In genomic region chr7:32728412-32729334, GRCh38 we compare ENCODE assay signal across 8 cellular contexts.
DNase-seq lines count a peak whose midpoint lies in the region; ATAC-seq and TF ChIP-seq lines count a peak whose summit lies in the region.
"Not testable (repeated sequence)": the region's sequence is repeated elsewhere in the genome, so short reads cannot be mapped to it uniquely, and the experiment has no call there.

No MANE protein-coding gene starts in this region.

- peak overlapping the region; percentile 16 to 86 (median 78) for H3K4me3 Mint-ChIP-seq in naive thymus-derived CD4-positive, alpha-beta T cell

- peak overlapping the region in 1 of 9 donors; percentile 41 for H3K27ac Mint-ChIP-seq in naive thymus-derived CD4-positive, alpha-beta T cell

- peak; percentile 70 for DNase-seq in EH (ENCODE audit: low read depth)
- DNase-seq in H4 (ENCODE audit: low spot score): peak; percentile 72
- peak; percentile 39 for DNase-seq in RWPE1 (ENCODE audit: low spot score)
- DNase-seq in activated gamma-delta T cell (lab: John Stamatoyannopoulos, UW): peak; percentile 24
- peak; percentile 48 for DNase-seq in fibroblast of the aortic adventitia (ENCODE audit: low read depth)
- peak in 8 of 9 donors; percentile 11 to 56 (median 26) for DNase-seq in naive thymus-derived CD4-positive, alpha-beta T cell
- DNase-seq in stomach: peak; percentile 71

- not testable (repeated sequence) for H3K9me3 ChIP-seq in naive thymus-derived CD4-positive, alpha-beta T cell (ENCODE audit: control insufficient read depth in 2 of 3, low read length in 3 of 3); stomach

- not testable (repeated sequence) for H3K36me3 ChIP-seq in KMS-11 (ENCODE audit: insufficient read depth); naive thymus-derived CD4-positive, alpha-beta T cell (ENCODE audit: control insufficient read depth in 2 of 3, insufficient read depth in 3 of 3, low read length in 3 of 3); stomach

- peaks cover 26% of the 10 kb centered on the region for H3K79me2 ChIP-seq in KMS-11 (ENCODE audit: insufficient read depth, low read depth)

- peaks cover 40% of the 10 kb centered on the region for H3K4me1 ChIP-seq in KMS-11 (ENCODE audit: low read depth, poor library complexity, severe bottlenecking)
- not testable (repeated sequence) for H3K4me1 ChIP-seq in naive thymus-derived CD4-positive, alpha-beta T cell (ENCODE audit: control insufficient read depth in 2 of 2, insufficient read depth in 2 of 2, low read length in 2 of 2)
- peaks cover 0 to 12% (median 11%) of the 10 kb centered on the region in 4 donors for H3K4me1 ChIP-seq in stomach

- H3K27ac ChIP-seq in KMS-11: peak overlapping the region; percentile 78
- peak overlapping the region; percentile 86 for H3K27ac ChIP-seq in RWPE1
- not testable (repeated sequence) for H3K27ac ChIP-seq in naive thymus-derived CD4-positive, alpha-beta T cell (ENCODE audit: low read depth, low read length)
- peak overlapping the region; percentile 89 to 93 (median 91) for H3K27ac ChIP-seq in stomach

- WGBS in stomach, 5 donors: 0 to 2% (median 0%) methylated on average over 9 to 108 of the region's 111 CpGs

- POLR2A ChIA-PET in RWPE1 (lab: Yijun Ruan, JAX; ENCODE audit: low non-redundant PET); naive thymus-derived CD4-positive, alpha-beta T cell (lab: Charles Lee): not testable (repeated sequence)

- ATAC-seq in naive thymus-derived CD4-positive, alpha-beta T cell: peak; percentile 77

- TF ChIP-seq CTCF in KMS-11 (conservative IDR thresholded peaks at IDR 0.05; ENCODE audit: low read depth, low read length); RWPE1 (conservative IDR thresholded peaks at IDR 0.05; ENCODE audit: low read depth); fibroblast of the aortic adventitia (IDR thresholded peaks at IDR 0.05; ENCODE audit: insufficient read depth, low read length); stomach (IDR thresholded peaks at IDR 0.05): not testable (repeated sequence)

- intact Hi-C loops in naive thymus-derived CD4-positive, alpha-beta T cell (cut with micrococcal nuclease); stomach (cut with DNase I; ENCODE audit: low total_unique reads): not testable (repeated sequence)

- peaks cover 0 to 46% (median 14%) of the 10 kb centered on the region in 5 donors for H3K27me3 Mint-ChIP-seq in naive thymus-derived CD4-positive, alpha-beta T cell

- peak overlapping the region; percentile 66; the same call in 1 of the 2 replicates for H3K9ac ChIP-seq in KMS-11

- CTCF ChIA-PET in RWPE1 (lab: Yijun Ruan, JAX); naive thymus-derived CD4-positive, alpha-beta T cell (lab: Charles Lee): not testable (repeated sequence)

- not testable (repeated sequence) for H3K4me3 ChIP-seq in KMS-11 (IDR thresholded peaks at IDR 0.05; ENCODE audit: insufficient read depth, low read depth, low read length); naive thymus-derived CD4-positive, alpha-beta T cell (ENCODE audit: low read length)
- H3K4me3 ChIP-seq in fibroblast of the aortic adventitia (ENCODE audit: low read depth, low read length) (peak overlapping the region; percentile 74), stomach (peak overlapping the region; percentile 64 to 88 (median 78))

- TF ChIP-seq EP300 in stomach (IDR thresholded peaks at IDR 0.05): not testable (repeated sequence)

- TF ChIP-seq POLR2A in stomach (IDR thresholded peaks at IDR 0.05): not testable (repeated sequence)

- H3K27me3 ChIP-seq in KMS-11 (ENCODE audit: insufficient read depth, low read depth); naive thymus-derived CD4-positive, alpha-beta T cell (ENCODE audit: control insufficient read depth in 2 of 2, insufficient read depth in 2 of 2, low read length in 2 of 2); stomach: not testable (repeated sequence)

- not testable (repeated sequence) for H3K36me3 Mint-ChIP-seq in naive thymus-derived CD4-positive, alpha-beta T cell

- not testable (repeated sequence) for H3K4me1 Mint-ChIP-seq in naive thymus-derived CD4-positive, alpha-beta T cell

- not testable (repeated sequence) for H3K9me3 Mint-ChIP-seq in naive thymus-derived CD4-positive, alpha-beta T cell

- peak overlapping the region; percentile 48 for H2AFZ ChIP-seq in KMS-11 (ENCODE audit: low read depth)

- H3K4me2 ChIP-seq in KMS-11: peak overlapping the region; percentile 38; the same call in 1 of the 2 replicates

- H4K20me1 ChIP-seq in KMS-11 (ENCODE audit: insufficient read depth): not testable (repeated sequence)
